ENCODE assay signal across 8 cellular contexts in the genomic region with DNA sequence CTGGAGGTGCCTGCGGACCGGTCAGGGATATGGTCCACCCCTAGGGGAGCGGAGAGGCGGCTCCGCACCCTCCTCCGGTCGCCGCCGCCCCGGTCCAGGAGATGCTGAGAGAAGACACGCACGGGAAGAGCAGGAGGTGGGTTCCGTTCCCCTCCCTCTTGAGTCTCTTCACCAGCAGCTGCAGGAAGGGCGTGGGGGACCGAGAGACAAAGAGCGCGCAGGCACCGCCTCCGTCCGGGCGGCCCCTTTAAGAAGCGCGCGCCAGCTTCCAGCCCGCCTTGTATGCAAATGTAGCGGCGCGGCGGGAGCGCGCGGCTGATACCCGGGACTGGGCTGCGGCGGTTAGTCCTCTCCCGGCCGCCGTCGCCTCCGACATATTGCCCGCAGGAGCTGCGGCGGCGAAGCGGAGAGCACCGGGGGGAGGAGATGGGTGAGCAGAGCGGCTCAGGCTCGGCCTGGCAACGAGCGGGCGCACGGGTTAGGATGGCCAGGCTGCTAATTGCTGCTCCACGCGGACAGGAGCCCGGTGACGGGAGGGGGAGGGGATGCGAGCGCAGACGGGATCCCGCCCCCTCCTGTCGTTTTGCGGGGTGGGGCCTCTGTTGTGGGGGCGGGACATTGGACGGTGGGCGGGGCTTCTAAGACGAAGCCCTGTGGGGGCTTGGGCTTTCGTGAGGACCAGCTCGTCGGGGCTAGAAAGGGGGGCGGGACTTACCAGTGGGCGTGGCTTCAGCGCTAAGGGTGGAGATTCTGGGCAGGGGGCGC. TPM values are rescaled to one million over a fixed set of nuclear protein-coding genes. Genes with fewer than 3 reads are reported as not detected.
DNase-seq lines count a peak whose midpoint lies in the region; ATAC-seq and TF ChIP-seq lines count a peak whose summit lies in the region.

A gene (plus strand): TSS at position 318 of the 765 bp plus-strand sequence. CDS start 109 bp downstream, at position 427.

- H3K4me3 ChIP-seq in colonic mucosa = peak within 1 kb of the TSS; percentile 71

- peaks cover 16% of the 10 kb centered on the region for H3K36me3 Mint-ChIP-seq in activated CD4-positive, alpha-beta T cell treated with anti-CD3 and anti-CD28 coated beads, Interleukin-2, amount 10 ng/mL, durations not matched to agents 24 days and 14 days (ENCODE audit: low read depth)

- H3K27ac ChIP-seq in colonic mucosa = peak within 1 kb of the TSS; percentile 94

- no peaks in the 10 kb centered on the region for H3K27me3 ChIP-seq in colonic mucosa

- H3K4me3 Mint-ChIP-seq in activated CD4-positive, alpha-beta T cell treated with anti-CD3 and anti-CD28 coated beads, Interleukin-2, amount 10 ng/mL, durations not matched to agents 24 days and 14 days = peak within 1 kb of the TSS; percentile 92

- peaks cover 5% of the 10 kb centered on the region for H3K36me3 ChIP-seq in colonic mucosa

- no peaks in the 10 kb centered on the region for H3K4me1 ChIP-seq in colonic mucosa

- no peaks in the 10 kb centered on the region for H3K9me3 ChIP-seq in colonic mucosa

- intact Hi-C loops in activated CD4-positive, alpha-beta T cell treated with anti-CD3 and anti-CD28 coated beads, Interleukin-2, amount 10 ng/mL, durations not matched to agents 24 days and 14 days (cut with micrococcal nuclease) = loop anchor here (1.0 to 10.0 kb wide), 5 partner anchors 35 to 264 kb away; a partner anchor contains a TSS
- intact Hi-C loops in colonic mucosa (cut with DNase I) (no loop called here), left colon (cut with DNase I, micrococcal nuclease) (no loop called here)

- peak within 1 kb of the TSS; percentile 76 to 79 for H3K9ac ChIP-seq in colonic mucosa (ENCODE audit: low read depth in 2 of 2, low read length in 2 of 2)

- H3K4me1 Mint-ChIP-seq in activated CD4-positive, alpha-beta T cell treated with anti-CD3 and anti-CD28 coated beads, Interleukin-2, amount 10 ng/mL, durations not matched to agents 24 days and 14 days = peaks cover 43% of the 10 kb centered on the region

- no peaks in the 10 kb centered on the region for H3K27me3 Mint-ChIP-seq in activated CD4-positive, alpha-beta T cell treated with anti-CD3 and anti-CD28 coated beads, Interleukin-2, amount 10 ng/mL, durations not matched to agents 24 days and 14 days

- TF ChIP-seq CTCF in colonic mucosa (IDR thresholded peaks at IDR 0.05) = no peak

- H3K27ac Mint-ChIP-seq in activated CD4-positive, alpha-beta T cell treated with anti-CD3 and anti-CD28 coated beads, Interleukin-2, amount 10 ng/mL, durations not matched to agents 24 days and 14 days = peak within 1 kb of the TSS; percentile 96

- H3K9me3 Mint-ChIP-seq in activated CD4-positive, alpha-beta T cell treated with anti-CD3 and anti-CD28 coated beads, Interleukin-2, amount 10 ng/mL, durations not matched to agents 24 days and 14 days = no peaks in the 10 kb centered on the region

- peak; percentile 83 for ATAC-seq in GM19351 (IDR thresholded peaks at IDR 0.05; ENCODE audit: unreplicated experiment)
- ATAC-seq in HG03520 (IDR thresholded peaks at IDR 0.05; ENCODE audit: unreplicated experiment) = peak; percentile 82
- ATAC-seq in left colon = peak; percentile 93

- DNase-seq in C1 segment of cervical spinal cord (lab: John Stamatoyannopoulos, UW) (peak; percentile 73 to 98 (median 96)), NCI-H69 (lab: John Stamatoyannopoulos, UW) (peak; percentile 96), colonic mucosa (peak; percentile 95), left colon (peak; percentile 96 to 97)
- DNase-seq in activated CD4-positive, alpha-beta T cell treated with anti-CD3 and anti-CD28 coated beads, Interleukin-2, amount 10 ng/mL, durations not matched to agents 24 days and 14 days = peak; percentile 98
- peak; percentile 94 for DNase-seq in stimulated activated CD4-positive, alpha-beta T cell treated with anti-CD3 and anti-CD28 coated beads, Interleukin-1b, Interleukin-23, amount 100 ng/mL, for 48 hours

RNA-seq across cellular contexts. Expression of the gene that starts here (rescaled TPM):
- 34.5 and 38.0 TPM in 2 replicates for total RNA-seq in activated CD4-positive, alpha-beta T cell treated with anti-CD3 and anti-CD28 coated beads, Interleukin-2, amount 10 ng/mL, durations not matched to agents 24 days and 14 days
- total RNA-seq in colonic mucosa = 10 to 100 TPM; 12.3 to 18.2 TPM
- 10 to 100 TPM; 12.4 to 13.2 TPM for total RNA-seq in left colon

Comparison
In these comparisons a context has a peak if more than half of its experiments do, and no peak if none do; other contexts are left out.
1. Peak in every context shown above with its lines: DNase-seq, ATAC-seq, H3K4me3 ChIP-seq and H3K27ac ChIP-seq.